ENCODE assay signal across 22 cellular contexts in the genomic region with DNA sequence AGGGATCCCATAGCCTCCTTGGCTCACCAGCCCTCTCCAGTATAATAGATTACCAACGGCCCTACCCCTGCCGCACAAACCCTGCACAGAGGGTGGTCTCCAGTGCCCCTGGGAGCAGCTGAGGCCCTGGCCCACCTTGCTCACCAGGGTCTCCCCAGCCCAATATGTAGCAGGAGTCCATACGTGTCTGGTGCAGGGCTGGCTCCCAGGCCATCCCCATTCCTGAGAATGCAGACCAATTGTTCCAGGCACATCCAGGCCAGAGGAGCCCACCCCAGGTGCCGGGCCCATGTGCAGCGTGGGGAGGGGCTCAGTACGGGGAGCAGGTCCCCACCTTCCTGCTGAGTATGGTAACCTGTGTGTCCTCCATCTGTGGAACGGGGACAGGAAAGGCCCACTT.
DNase-seq lines count a peak whose midpoint lies in the region; ATAC-seq and TF ChIP-seq lines count a peak whose summit lies in the region.
"Had no signal": no experiment of that assay in that cellular context is flagged by ENCODE, and none has a peak within 500 bp of the region (broad histone marks: within the 10 kb centered on the region; RNA-seq: fewer than 3 reads in every experiment).

No MANE protein-coding gene starts in this region.

- POLR2A ChIA-PET in RWPE1 (lab: Yijun Ruan, JAX; ENCODE audit: low non-redundant PET): no interaction called here

- no peak overlapping the region for H2BK12ac ChIP-seq in neuronal stem cell (ENCODE audit: low read length)

- no peak overlapping the region for H2BK5ac ChIP-seq in neuronal stem cell (ENCODE audit: low read length)

- H3K36me3 ChIP-seq in BLaER1: no peaks in the 10 kb centered on the region
- no peaks in the 10 kb centered on the region for H3K36me3 ChIP-seq in neuronal stem cell (replicated peaks in 1 of 2; ENCODE audit: control insufficient read depth in 2 of 2, insufficient read depth in 2 of 2, low read length in 2 of 2)

- H3K9ac ChIP-seq in BLaER1 (no peak overlapping the region), neuronal stem cell (ENCODE audit: low read depth, low read length, poor library complexity) (no peak overlapping the region)

- no peaks in the 10 kb centered on the region for H3K27me3 ChIP-seq in BLaER1
- no peaks in the 10 kb centered on the region for H3K27me3 ChIP-seq in neuronal stem cell (ENCODE audit: control insufficient read depth in 3 of 3, insufficient read depth in 3 of 3, low read depth in 1 of 3, low read length in 3 of 3)

- peaks cover 88% of the 10 kb centered on the region for H3K4me1 ChIP-seq in BLaER1
- H3K4me1 ChIP-seq in neuronal stem cell (ENCODE audit: control insufficient read depth in 2 of 2, insufficient read depth in 1 of 2, low read depth in 1 of 2, low read length in 2 of 2): no peaks in the 10 kb centered on the region
- H3K4me1 ChIP-seq: A549 had no signal

- H2BK15ac ChIP-seq in neuronal stem cell (ENCODE audit: low read length): peak overlapping the region; percentile 30

- ATAC-seq in Right ventricle myocardium superior (ENCODE audit: poor library complexity): no peak
- ATAC-seq: A549; CD8-positive, alpha-beta T cell; GM12878; GM23338; HCT116 had no signal

- H2BK120ac ChIP-seq in neuronal stem cell (ENCODE audit: low read depth, low read length): no peak overlapping the region

- peak overlapping the region; percentile 92 for H3K4me2 ChIP-seq in BLaER1
- H3K4me2 ChIP-seq in neuronal stem cell (ENCODE audit: insufficient read depth, low read length, poor library complexity, severe bottlenecking): no peak overlapping the region
- H3K4me2 ChIP-seq: A549, GM23338 had no signal

- no peak overlapping the region for H2AFZ ChIP-seq in neuronal stem cell (ENCODE audit: low read length)
- H2AFZ ChIP-seq: GM23338 had no signal

- H3K9me3 ChIP-seq in BLaER1 (no peaks in the 10 kb centered on the region), neuronal stem cell (replicated peaks in 1 of 2; ENCODE audit: control insufficient read depth in 2 of 2, insufficient read depth in 1 of 2, low read depth in 1 of 2, low read length in 2 of 2) (no peaks in the 10 kb centered on the region)
- H3K9me3 ChIP-seq: A549 had no signal

- no peak overlapping the region for H3K4ac ChIP-seq in neuronal stem cell (ENCODE audit: low read length)

- H3K27ac ChIP-seq in BLaER1 (peak overlapping the region; percentile 10; the same call in 1 of the 2 replicates), RWPE1 (peak overlapping the region; percentile 75), neuronal stem cell (replicated peaks; ENCODE audit: low read length) (no peak overlapping the region), caudate nucleus (ENCODE audit: low read depth, low read length) (no peak overlapping the region)
- H3K27ac ChIP-seq: 22Rv1, A549, HL-60 had no signal

- H3K23ac ChIP-seq in neuronal stem cell (ENCODE audit: low read depth, low read length, poor library complexity): peak overlapping the region; percentile 75

- peak overlapping the region; percentile 6 for H3K14ac ChIP-seq in neuronal stem cell (ENCODE audit: low read length)

- CTCF ChIA-PET in RWPE1 (lab: Yijun Ruan, JAX): no interaction called here

- no peak overlapping the region for H4K91ac ChIP-seq in neuronal stem cell (ENCODE audit: low read depth, low read length, poor library complexity)

- intact Hi-C loops in Right ventricle myocardium superior (cut with DNase I) (no loop called here), cardiac septum (cut with DNase I) (no loop called here)

- no peak overlapping the region for H4K8ac ChIP-seq in neuronal stem cell (ENCODE audit: low read depth, low read length)

- H3K79me1 ChIP-seq in neuronal stem cell (ENCODE audit: low read depth, low read length): no peaks in the 10 kb centered on the region

- H4K20me1 ChIP-seq in BLaER1: no peaks in the 10 kb centered on the region

- no peak for TF ChIP-seq CTCF in RWPE1 (conservative IDR thresholded peaks at IDR 0.05; ENCODE audit: low read depth)

- H3K18ac ChIP-seq in neuronal stem cell (ENCODE audit: low read length): peak overlapping the region; percentile 44

- DNase-seq in Right ventricle myocardium superior (peak; percentile 20), cardiac septum (ENCODE audit: low spot score) (no peak), RWPE1 (ENCODE audit: low spot score) (no peak), neuronal stem cell (ENCODE audit: low spot score) (no peak), caudate nucleus (lab: John Stamatoyannopoulos, UW) (no peak), D341Med (ENCODE audit: low spot score) (no peak), NCI-H2029 (lab: John Stamatoyannopoulos, UW) (no peak)
- DNase-seq: AML-193; Calu3; CD8-positive, alpha-beta T cell; DMS 273 treated with DMSO at 0.1 percent for 48 hours; DMS53; DND-41; EL; HFFc6 had no signal

- H2AK5ac ChIP-seq in neuronal stem cell (ENCODE audit: low read depth, low read length): no peak overlapping the region

- WGBS in neuronal stem cell (ENCODE audit: extremely low coverage in 2 of 2, insufficient read length in 2 of 2, insufficient replicate concordance in 1 of 2), 2 donors: no CpG with 5 or more reads among the region's 7 CpGs

- H3K4me3 ChIP-seq in BLaER1 (no peak overlapping the region), neuronal stem cell (ENCODE audit: low read length in 2 of 2) (no peak overlapping the region)
- H3K4me3 ChIP-seq: A549, GM12878, GM23338 had no signal

Comparison
In these comparisons a context has a peak if more than half of its experiments do, and no peak if none do; other contexts are left out.
1. H3K27ac ChIP-seq: peak in BLaER1 (single experiment) and RWPE1 (single experiment); none in neuronal stem cell (single experiment) and caudate nucleus (single experiment).